15 cellular contexts compared by ENCODE assay signal in genomic region chr21:33762798-33763572, GRCh38.
DNase-seq lines count a peak whose midpoint lies in the region; ATAC-seq and TF ChIP-seq lines count a peak whose summit lies in the region.
"Had no signal": no experiment of that assay in that cellular context is flagged by ENCODE, and none has a peak within 500 bp of the region (broad histone marks: within the 10 kb centered on the region; RNA-seq: fewer than 3 reads in every experiment).

No MANE protein-coding gene starts in this region.

- no peaks in the 10 kb centered on the region for H3K27me3 Mint-ChIP-seq in activated CD8-positive, alpha-beta T cell treated with anti-CD3 and anti-CD28 coated beads for 36 hours

- intact Hi-C loops in activated CD8-positive, alpha-beta T cell treated with anti-CD3 and anti-CD28 coated beads for 36 hours (cut with micrococcal nuclease): no loop called here

- DNase-seq in EH (ENCODE audit: low read depth) (peak; percentile 80), SJSA1 (ENCODE audit: low read depth in 1 of 2, low spot score in 2 of 2) (no peak), fibroblast of pulmonary artery (ENCODE audit: low read depth) (peak; percentile 50), renal cortical epithelial cell (ENCODE audit: low read depth) (peak; percentile 86), NCI-H748 treated with DMSO at 0.1 percent for 48 hours (lab: John Stamatoyannopoulos, UW) (no peak)
- DNase-seq in activated CD8-positive, alpha-beta T cell treated with anti-CD3 and anti-CD28 coated beads for 36 hours: no peak
- DNase-seq: activated naive CD4-positive, alpha-beta T cell; DMS79 treated with DMSO at 0.1 percent for 48 hours; esophagus squamous epithelium; NCI-H187 treated with DMSO at 0.1 percent for 48 hours; NCI-H774; Right ventricle myocardium superior had no signal

- no peaks in the 10 kb centered on the region for H3K27me3 ChIP-seq in SJSA1 (replicated peaks)
- H3K27me3 ChIP-seq: BLaER1 treated with 17β-estradiol and CSF1 and Interleukin-3, amounts not matched to agents 10 nM and 100 nM; esophagus squamous epithelium had no signal

- no peaks in the 10 kb centered on the region for H3K4me1 Mint-ChIP-seq in activated CD8-positive, alpha-beta T cell treated with anti-CD3 and anti-CD28 coated beads for 36 hours (ENCODE audit: low read depth)

- peak overlapping the region; percentile 89 for H3K27ac ChIP-seq in SJSA1

- H3K36me3 Mint-ChIP-seq in activated CD8-positive, alpha-beta T cell treated with anti-CD3 and anti-CD28 coated beads for 36 hours (ENCODE audit: low read depth): no peaks in the 10 kb centered on the region

- H3K4me1 ChIP-seq in SJSA1 (replicated peaks): peaks cover 38% of the 10 kb centered on the region

- H3K27ac Mint-ChIP-seq in activated CD8-positive, alpha-beta T cell treated with anti-CD3 and anti-CD28 coated beads for 36 hours: no peak overlapping the region

- no peaks in the 10 kb centered on the region for H3K9me3 Mint-ChIP-seq in activated CD8-positive, alpha-beta T cell treated with anti-CD3 and anti-CD28 coated beads for 36 hours

- CTCF ChIA-PET in activated CD8-positive, alpha-beta T cell treated with anti-CD3 and anti-CD28 coated beads for 36 hours (lab: Charles Lee): no interaction called here

- ATAC-seq in activated CD8-positive, alpha-beta T cell treated with anti-CD3 and anti-CD28 coated beads for 36 hours: no peak
- no peak for ATAC-seq in GM21619 (IDR thresholded peaks at IDR 0.05; ENCODE audit: unreplicated experiment)
- ATAC-seq in GM19035 (IDR thresholded peaks at IDR 0.05; ENCODE audit: unreplicated experiment): no peak

- H3K9me3 ChIP-seq in SJSA1 (replicated peaks): no peaks in the 10 kb centered on the region
- H3K9me3 ChIP-seq: BLaER1 treated with 17β-estradiol and CSF1 and Interleukin-3, amounts not matched to agents 10 nM and 100 nM; esophagus squamous epithelium had no signal

- no peak overlapping the region for H3K4me3 Mint-ChIP-seq in activated CD8-positive, alpha-beta T cell treated with anti-CD3 and anti-CD28 coated beads for 36 hours

- no peak for TF ChIP-seq CTCF in fibroblast of pulmonary artery (IDR thresholded peaks at IDR 0.05; ENCODE audit: low read length, missing control alignments)
- no peak for TF ChIP-seq CTCF in activated CD8-positive, alpha-beta T cell treated with anti-CD3 and anti-CD28 coated beads for 36 hours (IDR thresholded peaks at IDR 0.05)

- POLR2A ChIA-PET in activated CD8-positive, alpha-beta T cell treated with anti-CD3 and anti-CD28 coated beads for 36 hours (lab: Charles Lee): interaction anchor here (0.6 kb wide), 1 partner anchor 474 kb away, joined by 3 read pairs; no protein-coding TSS in a partner anchor

- no peak overlapping the region for H3K4me3 ChIP-seq in SJSA1
- no peak overlapping the region for H3K4me3 ChIP-seq in fibroblast of pulmonary artery (replicated peaks; ENCODE audit: low read depth, low read length)
- H3K4me3 ChIP-seq: BLaER1 treated with 17β-estradiol and CSF1 and Interleukin-3, amounts not matched to agents 10 nM and 100 nM; esophagus squamous epithelium had no signal

- H3K36me3 ChIP-seq in SJSA1: peaks cover 22% of the 10 kb centered on the region

Comparison
In these comparisons a context has a peak if more than half of its experiments do, and no peak if none do; other contexts are left out.
1. DNase-seq: peak in EH (single experiment), fibroblast of pulmonary artery (single experiment) and renal cortical epithelial cell (single experiment); none in SJSA1 (0 of 2), activated CD8-positive, alpha-beta T cell treated with anti-CD3 and anti-CD28 coated beads for 36 hours (single experiment) and NCI-H748 treated with DMSO at 0.1 percent for 48 hours (single experiment).